In genomic region chr15:77889009-77889806, GRCh38 we compare ENCODE assay signal across 19 cellular contexts.
A peak's percentile ranks its signal among the peaks of the same experiment; 100 is the strongest.
DNase-seq lines count a peak whose midpoint lies in the region; TF ChIP-seq lines count a peak whose summit lies in the region.
"Had no signal": no experiment of that assay in that cellular context is flagged by ENCODE, and none has a peak within 500 bp of the region (broad histone marks: within the 10 kb centered on the region; RNA-seq: fewer than 3 reads in every experiment).

No MANE protein-coding gene starts in this region.

- 92 to 94% methylated on average over 14 of the region's 17 CpGs for WGBS in mesodermal cell (ENCODE audit: insufficient coverage in 2 of 2), 2 experiments
- 86% methylated on average over 16 of the region's 17 CpGs for WGBS in smooth muscle cell (ENCODE audit: low lambda C conversion rate)

- peak overlapping the region; percentile 99 for H3K27ac Mint-ChIP-seq in chondrocyte (ENCODE audit: unreplicated experiment)
- H3K27ac Mint-ChIP-seq in activated naive CD8-positive, alpha-beta T cell treated with anti-CD3 and anti-CD28 coated beads for 36 hours: no peak overlapping the region
- H3K27ac Mint-ChIP-seq: activated CD4-positive, alpha-beta memory T cell treated with anti-CD3 and anti-CD28 coated beads, Interleukin-2, amount 10 ng/mL, durations not matched to agents 7 days and 5 days; activated T-cell treated with anti-CD3 and anti-CD28 coated beads, Interleukin-2, amount 50 U/mL, for 72 hours; stimulated activated memory B cell treated with anti-CD40 and anti-IgM and Interleukin-4, amounts not matched to agents 10 μg/mL and 1 μg/mL and 100 μg/mL, for 72 hours; type B pancreatic cell had no signal

- H3K9ac ChIP-seq in OCI-LY3 (ENCODE audit: low read length) (peak overlapping the region; percentile 31; the same call in 1 of the 2 replicates), smooth muscle cell (ENCODE audit: low read depth) (peak overlapping the region; percentile 29), MM.1S (ENCODE audit: low read length) (no peak overlapping the region)

- no peaks in the 10 kb centered on the region for H3K79me2 ChIP-seq in OCI-LY3 (ENCODE audit: low read length)
- H3K79me2 ChIP-seq in smooth muscle cell (ENCODE audit: low read depth): no peaks in the 10 kb centered on the region
- no peaks in the 10 kb centered on the region for H3K79me2 ChIP-seq in MM.1S (ENCODE audit: low read length)

- H3K9me3 ChIP-seq in OCI-LY3 (ENCODE audit: insufficient read depth, low read length): no peaks in the 10 kb centered on the region
- H3K9me3 ChIP-seq in mesodermal cell (ENCODE audit: control insufficient read depth, low read length): no peaks in the 10 kb centered on the region
- H3K9me3 ChIP-seq in smooth muscle cell (replicated peaks; ENCODE audit: low read depth): no peaks in the 10 kb centered on the region
- H3K9me3 ChIP-seq in MM.1S (replicated peaks; ENCODE audit: insufficient read depth, low read length): no peaks in the 10 kb centered on the region
- H3K9me3 ChIP-seq: ovary had no signal

- H3K36me3 ChIP-seq in OCI-LY3 (replicated peaks; ENCODE audit: low read depth, low read length): no peaks in the 10 kb centered on the region
- no peaks in the 10 kb centered on the region for H3K36me3 ChIP-seq in mesodermal cell (ENCODE audit: control insufficient read depth, insufficient read depth, low read length)
- no peaks in the 10 kb centered on the region for H3K36me3 ChIP-seq in smooth muscle cell (ENCODE audit: low read depth)
- H3K36me3 ChIP-seq in MM.1S (replicated peaks; ENCODE audit: insufficient read depth, low read length): no peaks in the 10 kb centered on the region
- H3K36me3 ChIP-seq: ovary had no signal

- H3K4me1 ChIP-seq in OCI-LY3 (ENCODE audit: low read length) (peaks cover 83% of the 10 kb centered on the region), mesodermal cell (ENCODE audit: control insufficient read depth, insufficient read depth, low read length, poor library complexity, severe bottlenecking) (peaks cover 40% of the 10 kb centered on the region), smooth muscle cell (ENCODE audit: low read depth) (no peaks in the 10 kb centered on the region), MM.1S (ENCODE audit: low read length) (no peaks in the 10 kb centered on the region)

- H3K4me1 Mint-ChIP-seq in chondrocyte (ENCODE audit: low read depth): peaks cover 50% of the 10 kb centered on the region
- H3K4me1 Mint-ChIP-seq in activated naive CD8-positive, alpha-beta T cell treated with anti-CD3 and anti-CD28 coated beads for 36 hours: no peaks in the 10 kb centered on the region
- H3K4me1 Mint-ChIP-seq: activated CD4-positive, alpha-beta memory T cell treated with anti-CD3 and anti-CD28 coated beads, Interleukin-2, amount 10 ng/mL, durations not matched to agents 7 days and 5 days had no signal

- H3K4me3 Mint-ChIP-seq in chondrocyte (ENCODE audit: unreplicated experiment): peak overlapping the region; percentile 56
- no peak overlapping the region for H3K4me3 Mint-ChIP-seq in activated naive CD8-positive, alpha-beta T cell treated with anti-CD3 and anti-CD28 coated beads for 36 hours
- H3K4me3 Mint-ChIP-seq: activated CD4-positive, alpha-beta memory T cell treated with anti-CD3 and anti-CD28 coated beads, Interleukin-2, amount 10 ng/mL, durations not matched to agents 7 days and 5 days; activated T-cell treated with anti-CD3 and anti-CD28 coated beads, Interleukin-2, amount 50 U/mL, for 72 hours; stimulated activated memory B cell treated with anti-CD40 and anti-IgM and Interleukin-4, amounts not matched to agents 10 μg/mL and 1 μg/mL and 100 μg/mL, for 72 hours; type B pancreatic cell had no signal

- H3K27me3 ChIP-seq in OCI-LY3 (ENCODE audit: low read depth, low read length) (no peaks in the 10 kb centered on the region), smooth muscle cell (ENCODE audit: low read depth) (no peaks in the 10 kb centered on the region), MM.1S (replicated peaks; ENCODE audit: insufficient read depth, low read length) (peaks cover 13% of the 10 kb centered on the region)
- H3K27me3 ChIP-seq: ovary had no signal

- H3K36me3 Mint-ChIP-seq in chondrocyte (ENCODE audit: low read depth): no peaks in the 10 kb centered on the region
- no peaks in the 10 kb centered on the region for H3K36me3 Mint-ChIP-seq in activated naive CD8-positive, alpha-beta T cell treated with anti-CD3 and anti-CD28 coated beads for 36 hours
- H3K36me3 Mint-ChIP-seq: stimulated activated memory B cell treated with anti-CD40 and anti-IgM and Interleukin-4, amounts not matched to agents 10 μg/mL and 1 μg/mL and 100 μg/mL, for 72 hours; type B pancreatic cell had no signal

- H3F3A ChIP-seq in smooth muscle cell (ENCODE audit: low read depth) (peaks cover 2% of the 10 kb centered on the region), MM.1S (ENCODE audit: insufficient read depth, low read length) (no peaks in the 10 kb centered on the region)

- peak overlapping the region; percentile 95 for H3K27ac ChIP-seq in OCI-LY3 (ENCODE audit: low read length)
- H3K27ac ChIP-seq in mesodermal cell (ENCODE audit: low read depth, low read length, severe bottlenecking): peak overlapping the region; percentile 55
- peak overlapping the region; percentile 67 for H3K27ac ChIP-seq in smooth muscle cell (ENCODE audit: low read depth)
- H3K27ac ChIP-seq in MM.1S (ENCODE audit: low read length): no peak overlapping the region
- H3K27ac ChIP-seq: ovary, PC-9, VCaP had no signal

- no peaks in the 10 kb centered on the region for H3K27me3 Mint-ChIP-seq in chondrocyte (ENCODE audit: low read depth)
- H3K27me3 Mint-ChIP-seq in activated naive CD8-positive, alpha-beta T cell treated with anti-CD3 and anti-CD28 coated beads for 36 hours: no peaks in the 10 kb centered on the region
- H3K27me3 Mint-ChIP-seq: type B pancreatic cell had no signal

- H3K9me3 Mint-ChIP-seq in chondrocyte (ENCODE audit: low read depth): no peaks in the 10 kb centered on the region
- no peaks in the 10 kb centered on the region for H3K9me3 Mint-ChIP-seq in activated naive CD8-positive, alpha-beta T cell treated with anti-CD3 and anti-CD28 coated beads for 36 hours
- H3K9me3 Mint-ChIP-seq: activated CD4-positive, alpha-beta memory T cell treated with anti-CD3 and anti-CD28 coated beads, Interleukin-2, amount 10 ng/mL, durations not matched to agents 7 days and 5 days; activated T-cell treated with anti-CD3 and anti-CD28 coated beads, Interleukin-2, amount 50 U/mL, for 72 hours; stimulated activated memory B cell treated with anti-CD40 and anti-IgM and Interleukin-4, amounts not matched to agents 10 μg/mL and 1 μg/mL and 100 μg/mL, for 72 hours; type B pancreatic cell had no signal

- TF ChIP-seq CTCF in OCI-LY3 (IDR thresholded peaks at IDR 0.05; ENCODE audit: low read depth, low read length) (no peak), chondrocyte (IDR thresholded peaks at IDR 0.05) (no peak), smooth muscle cell (IDR thresholded peaks at IDR 0.05; ENCODE audit: borderline replicate concordance, insufficient read depth, poor library complexity, severe bottlenecking) (no peak), MM.1S (IDR thresholded peaks at IDR 0.05; ENCODE audit: low read length) (no peak)

- DNase-seq in chondrocyte (ENCODE audit: low spot score) (peak; percentile 62), smooth muscle cell (lab: John Stamatoyannopoulos, UW; ENCODE audit: unreplicated experiment) (no peak), epidermal melanocyte (ENCODE audit: insufficient read length, low spot score) (no peak), MM.1S (no peak), NCI-H2107 treated with DMSO at 0.1 percent for 48 hours (lab: John Stamatoyannopoulos, UW; ENCODE audit: unreplicated experiment) (no peak)
- DNase-seq in activated naive CD8-positive, alpha-beta T cell treated with anti-CD3 and anti-CD28 coated beads for 36 hours: no peak
- DNase-seq: activated CD4-positive, alpha-beta memory T cell treated with anti-CD3 and anti-CD28 coated beads, Interleukin-2, amount 10 ng/mL, durations not matched to agents 7 days and 5 days; activated T-cell treated with anti-CD3 and anti-CD28 coated beads, Interleukin-2, amount 50 U/mL, for 72 hours; NCI-H2081 treated with DMSO at 0.1 percent for 48 hours; NCI-H526 treated with DMSO at 0.1 percent for 48 hours; ovary; PC-9; stimulated activated CD4-positive, alpha-beta T cell treated with anti-CD3 and anti-CD28 coated beads, Interleukin-12 subunit alpha, Interleukin-12 subunit beta, amount 100 ng/mL, for 4 hours; SW 1271 had no signal

- H3K4me2 ChIP-seq in OCI-LY3 (ENCODE audit: low read length) (peak overlapping the region; percentile 10; the same call in 1 of the 2 replicates), smooth muscle cell (peak overlapping the region; percentile 39), MM.1S (ENCODE audit: low read depth, low read length) (no peak overlapping the region)
- H3K4me2 ChIP-seq: PC-9 had no signal

- H4K20me1 ChIP-seq in OCI-LY3 (ENCODE audit: insufficient read depth, low read length) (no peaks in the 10 kb centered on the region), smooth muscle cell (ENCODE audit: low read depth) (no peaks in the 10 kb centered on the region), MM.1S (ENCODE audit: insufficient read depth, low read length) (no peaks in the 10 kb centered on the region)

- H3K4me3 ChIP-seq in OCI-LY3 (ENCODE audit: low read length) (no peak overlapping the region), mesodermal cell (ENCODE audit: extremely low read depth, insufficient read depth, low read length, poor library complexity, severe bottlenecking) (no peak overlapping the region), smooth muscle cell (no peak overlapping the region), MM.1S (ENCODE audit: low read length) (no peak overlapping the region)
- H3K4me3 ChIP-seq: ovary, PC-9 had no signal

- H2AFZ ChIP-seq in OCI-LY3 (ENCODE audit: low read depth, low read length): no peak overlapping the region
- H2AFZ ChIP-seq in smooth muscle cell (ENCODE audit: low read depth): no peak overlapping the region
- H2AFZ ChIP-seq in MM.1S (ENCODE audit: low read length): no peak overlapping the region
- H2AFZ ChIP-seq: PC-9 had no signal

- H3K9me2 ChIP-seq in MM.1S (replicated peaks; ENCODE audit: insufficient read depth, low read length): no peaks in the 10 kb centered on the region
